Comparison of ENCODE assay signal across 8 cellular contexts in the genomic region with DNA sequence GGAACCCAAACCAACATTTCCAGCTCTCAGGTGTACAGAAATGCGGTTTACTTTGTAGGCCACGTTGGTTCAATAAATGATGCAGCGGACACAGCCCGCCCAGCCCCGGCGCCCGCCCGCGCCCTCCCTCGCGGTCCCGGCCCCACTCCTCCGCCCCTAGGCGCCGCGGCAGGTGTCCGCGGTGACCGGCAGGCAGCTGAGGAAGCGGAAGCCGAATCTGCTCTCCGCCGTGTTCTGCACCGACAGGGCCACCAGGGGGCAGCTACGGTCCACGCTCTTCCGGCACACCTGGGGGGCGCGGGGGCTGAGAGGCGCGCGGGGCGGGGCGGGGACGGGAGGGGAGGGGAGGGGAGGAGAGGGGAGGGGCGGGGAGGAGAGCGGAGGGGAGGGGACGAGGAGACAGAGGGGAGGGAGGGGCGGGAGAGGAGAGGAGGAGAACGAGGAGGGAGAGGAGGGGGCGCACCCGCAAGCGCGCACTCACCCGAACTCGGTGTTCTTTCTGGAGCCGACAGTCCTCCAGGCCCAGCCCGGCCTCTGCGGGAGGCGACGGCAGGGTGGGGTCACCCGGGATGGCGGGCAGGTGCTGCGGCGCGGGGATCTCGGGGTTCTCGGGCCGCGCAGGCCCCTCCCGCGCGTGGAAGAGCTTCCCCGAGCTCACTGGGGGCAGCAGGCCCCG. TPM values are rescaled to one million over a fixed set of nuclear protein-coding genes. Genes with fewer than 3 reads are reported as not detected.
DNase-seq lines count a peak whose midpoint lies in the region; ATAC-seq and TF ChIP-seq lines count a peak whose summit lies in the region.

No MANE protein-coding gene starts in this region.

- peak; percentile 53 for ATAC-seq in HG03103 (IDR thresholded peaks at IDR 0.05; ENCODE audit: low read depth, unreplicated experiment)
- ATAC-seq in naive thymus-derived CD4-positive, alpha-beta T cell, result peak; percentile 89

- peak; percentile 77 for TF ChIP-seq CTCF in endodermal cell (conservative IDR thresholded peaks at IDR 0.05)

- peak overlapping the region; percentile 54 for H3K4me3 Mint-ChIP-seq in endodermal cell
- peak overlapping the region in 7 of 10 donors; percentile 36 to 69 (median 57) for H3K4me3 Mint-ChIP-seq in naive thymus-derived CD4-positive, alpha-beta T cell

- DNase-seq in NCI-H69 (lab: John Stamatoyannopoulos, UW) (peak; percentile 96), endodermal cell (peak; percentile 93), NK-92 (lab: John Stamatoyannopoulos, UW; ENCODE audit: unreplicated experiment) (no peak)
- DNase-seq in activated CD8-positive, alpha-beta memory T cell treated with anti-CD3 and anti-CD28 coated beads for 1 hour (ENCODE audit: extremely low read depth in 1 of 2, low read depth in 1 of 2), result peak; percentile 58 to 70
- peak; percentile 60 to 80 (median 72) for DNase-seq in naive thymus-derived CD4-positive, alpha-beta T cell

- H3K27me3 ChIP-seq in endodermal cell (ENCODE audit: control insufficient read depth, insufficient read depth, low read length, poor library complexity, severe bottlenecking) (peaks cover 32% of the 10 kb centered on the region), thymus (ENCODE audit: control insufficient read depth, insufficient read depth) (peaks cover 44% of the 10 kb centered on the region)
- H3K27me3 ChIP-seq in naive thymus-derived CD4-positive, alpha-beta T cell (ENCODE audit: control insufficient read depth in 2 of 2, insufficient read depth in 2 of 2, low read length in 2 of 2), result no peaks in the 10 kb centered on the region

- H3K36me3 ChIP-seq in ES-I3 (ENCODE audit: insufficient read depth, low read length) (no peaks in the 10 kb centered on the region), endodermal cell (ENCODE audit: control insufficient read depth, insufficient read depth, low read length) (no peaks in the 10 kb centered on the region), thymus (ENCODE audit: control insufficient read depth, insufficient read depth) (no peaks in the 10 kb centered on the region)
- no peaks in the 10 kb centered on the region for H3K36me3 ChIP-seq in naive thymus-derived CD4-positive, alpha-beta T cell (ENCODE audit: control insufficient read depth in 2 of 3, insufficient read depth in 3 of 3, low read length in 3 of 3)

- intact Hi-C loops in naive thymus-derived CD4-positive, alpha-beta T cell (cut with micrococcal nuclease), result loop anchor here (1.0 to 2.0 kb wide), 11 partner anchors 13 to 210 kb away; partner anchors contain the start of genes DEAF1 (in 1 of the 2), LRRC56 (in 1 of the 2) and TMEM80 (in 1 of the 2)

- peaks cover 3% of the 10 kb centered on the region for H3K4me1 Mint-ChIP-seq in endodermal cell
- peaks cover 3 to 8% (median 7%) of the 10 kb centered on the region in 7 donors for H3K4me1 Mint-ChIP-seq in naive thymus-derived CD4-positive, alpha-beta T cell

- no peak overlapping the region for H3K27ac Mint-ChIP-seq in endodermal cell
- no peak overlapping the region for H3K27ac Mint-ChIP-seq in naive thymus-derived CD4-positive, alpha-beta T cell

- no peaks in the 10 kb centered on the region for H3K9me3 Mint-ChIP-seq in endodermal cell
- no peaks in the 10 kb centered on the region for H3K9me3 Mint-ChIP-seq in naive thymus-derived CD4-positive, alpha-beta T cell

- H3K9ac ChIP-seq in ES-I3 (ENCODE audit: low read depth, low read length) (peak overlapping the region; percentile 68; the same call in 1 of the 2 replicates), endodermal cell (ENCODE audit: extremely low read depth, low read length, poor library complexity, severe bottlenecking) (no peak overlapping the region)

- H3K27ac ChIP-seq in endodermal cell (ENCODE audit: low read depth, low read length), result no peak overlapping the region
- H3K27ac ChIP-seq in naive thymus-derived CD4-positive, alpha-beta T cell (ENCODE audit: low read depth, low read length), result peak overlapping the region; percentile 44
- H3K27ac ChIP-seq in thymus (ENCODE audit: low read depth), result peak overlapping the region; percentile 12

- H3K4me1 ChIP-seq in ES-I3 (ENCODE audit: insufficient read depth, low read length) (peaks cover 8% of the 10 kb centered on the region; the same call in 1 of the 2 replicates), endodermal cell (ENCODE audit: control insufficient read depth, insufficient read depth, low read length) (peaks cover under 1% of the 10 kb centered on the region), thymus (ENCODE audit: control insufficient read depth, insufficient read depth, low read length) (peaks cover 12% of the 10 kb centered on the region)
- H3K4me1 ChIP-seq in naive thymus-derived CD4-positive, alpha-beta T cell (ENCODE audit: control insufficient read depth in 2 of 2, insufficient read depth in 2 of 2, low read length in 2 of 2), result peaks cover 9 to 17% of the 10 kb centered on the region in 2 donors

- H3K4me3 ChIP-seq in endodermal cell (ENCODE audit: low read length), result peak overlapping the region; percentile 60
- peak overlapping the region; percentile 46 for H3K4me3 ChIP-seq in naive thymus-derived CD4-positive, alpha-beta T cell (ENCODE audit: low read length)
- H3K4me3 ChIP-seq in thymus (ENCODE audit: low read length), result peak overlapping the region; percentile 61

- POLR2A ChIA-PET in naive thymus-derived CD4-positive, alpha-beta T cell (lab: Charles Lee), result interaction anchor here (0.6 to 9.5 kb wide), 11 partner anchors 14 to 242 kb away, joined by 3 to 68 read pairs (median 4); partner anchors contain the start of genes DEAF1, HRAS, LRRC56 and PHRF1

- CTCF ChIA-PET in naive thymus-derived CD4-positive, alpha-beta T cell (lab: Charles Lee), result interaction anchor here (0.6 to 5.6 kb wide), 10 partner anchors 10 to 196 kb away, joined by 3 to 41 read pairs (median 4); partner anchors contain the start of gene PHRF1

- peaks cover 5% of the 10 kb centered on the region for H3K36me3 Mint-ChIP-seq in endodermal cell (ENCODE audit: low read depth)
- no peaks in the 10 kb centered on the region for H3K36me3 Mint-ChIP-seq in naive thymus-derived CD4-positive, alpha-beta T cell

- H3K9me3 ChIP-seq in ES-I3 (ENCODE audit: control insufficient read depth, insufficient read depth, low read length) (no peaks in the 10 kb centered on the region), endodermal cell (ENCODE audit: control insufficient read depth, low read length) (no peaks in the 10 kb centered on the region), thymus (ENCODE audit: control insufficient read depth) (peaks cover 1% of the 10 kb centered on the region)
- H3K9me3 ChIP-seq in naive thymus-derived CD4-positive, alpha-beta T cell (ENCODE audit: control insufficient read depth in 2 of 3, low read length in 3 of 3), result no peaks in the 10 kb centered on the region

- 2% methylated on average over 17 to 47 of the region's 65 CpGs for WGBS in endodermal cell (ENCODE audit: insufficient coverage in 1 of 2, insufficient read length in 1 of 2), 2 experiments
- whole genome bisulfite sequencing in thymus, result 1% methylated on average over 55 of the region's 65 CpGs

- H3K27me3 Mint-ChIP-seq in endodermal cell (ENCODE audit: insufficient read depth), result peaks cover 31% of the 10 kb centered on the region
- H3K27me3 Mint-ChIP-seq in naive thymus-derived CD4-positive, alpha-beta T cell, result peaks cover 0 to 18% (median 0%) of the 10 kb centered on the region in 5 donors

RNA-seq across cellular contexts. Expression of gene LMNTD2, which starts 5.6 kb away (rescaled TPM):
- total RNA-seq in endodermal cell, result 10 to 100 TPM in 1 of 2 donors, 1 to 10 TPM in 1; 8.5 to 13.3 TPM
- 1.8 TPM for polyA plus RNA-seq in endodermal cell (2013, experiment 1 of 2)
- 1.8 TPM for polyA plus RNA-seq in endodermal cell (2013, experiment 2 of 2)
- 10 to 100 TPM in 2 of 5 experiments, 1 to 10 TPM in 3; 2.8 to 14.7 (median 9.6) TPM for total RNA-seq in naive thymus-derived CD4-positive, alpha-beta T cell
- 1 to 10 TPM; 2.3 to 3.6 TPM for polyA plus RNA-seq in naive thymus-derived CD4-positive, alpha-beta T cell
- 5.8 TPM for polyA plus RNA-seq in thymus

RNA-seq across cellular contexts. Expression of gene RASSF7, which starts 5.8 kb away (rescaled TPM):
- total RNA-seq in endodermal cell, result 10 to 100 TPM; 34.2 to 36.3 TPM
- 11.3 TPM for polyA plus RNA-seq in endodermal cell (2013, experiment 1 of 2)
- 14.6 TPM for polyA plus RNA-seq in endodermal cell (2013, experiment 2 of 2)
- 10 to 100 TPM; 20.0 to 45.4 (median 35.5) TPM for total RNA-seq in naive thymus-derived CD4-positive, alpha-beta T cell
- 10 to 100 TPM; 26.7 to 43.6 TPM for polyA plus RNA-seq in naive thymus-derived CD4-positive, alpha-beta T cell
- polyA plus RNA-seq in thymus, result 51.2 TPM

RNA-seq across cellular contexts. Expression of gene LRRC56, which starts 17.6 kb away (rescaled TPM):
- 1 to 10 TPM; 3.0 to 4.3 TPM for total RNA-seq in endodermal cell
- polyA plus RNA-seq in endodermal cell (2013, experiment 1 of 2), result 0.93 TPM
- polyA plus RNA-seq in endodermal cell (2013, experiment 2 of 2), result 1.3 TPM
- 1 to 10 TPM; 2.3 to 5.1 (median 3.6) TPM for total RNA-seq in naive thymus-derived CD4-positive, alpha-beta T cell
- 1 to 10 TPM in 1 of 2 donors, under 1 TPM in 1; 0.35 to 1.0 TPM for polyA plus RNA-seq in naive thymus-derived CD4-positive, alpha-beta T cell
- polyA plus RNA-seq in thymus, result 2.4 TPM

RNA-seq across cellular contexts. Expression of gene HRAS, which starts 19.6 kb away (rescaled TPM):
- total RNA-seq in endodermal cell, result 10 to 100 TPM; 64.8 to 68.2 TPM
- 48.8 TPM for polyA plus RNA-seq in endodermal cell (2013, experiment 1 of 2)
- 45.1 TPM for polyA plus RNA-seq in endodermal cell (2013, experiment 2 of 2)
- total RNA-seq in naive thymus-derived CD4-positive, alpha-beta T cell, result 10 to 100 TPM; 22.3 to 52.0 (median 31.9) TPM
- 10 to 100 TPM; 12.6 to 19.5 TPM for polyA plus RNA-seq in naive thymus-derived CD4-positive, alpha-beta T cell
- 145 TPM for polyA plus RNA-seq in thymus

RNA-seq across cellular contexts. Expression of gene PHRF1, which starts 21.3 kb away (rescaled TPM):
- total RNA-seq in endodermal cell, result 10 to 100 TPM; 43.4 to 48.0 TPM
- 23.9 TPM for polyA plus RNA-seq in endodermal cell (2013, experiment 1 of 2)
- 22.0 TPM for polyA plus RNA-seq in endodermal cell (2013, experiment 2 of 2)
- total RNA-seq in naive thymus-derived CD4-positive, alpha-beta T cell, result 10 to 100 TPM; 47.3 to 55.2 (median 49.4) TPM
- polyA plus RNA-seq in naive thymus-derived CD4-positive, alpha-beta T cell, result 10 to 100 TPM in 1 of 2 donors, 1 to 10 TPM in 1; 6.2 to 22.1 TPM
- 23.7 TPM for polyA plus RNA-seq in thymus
